In the genomic region with DNA sequence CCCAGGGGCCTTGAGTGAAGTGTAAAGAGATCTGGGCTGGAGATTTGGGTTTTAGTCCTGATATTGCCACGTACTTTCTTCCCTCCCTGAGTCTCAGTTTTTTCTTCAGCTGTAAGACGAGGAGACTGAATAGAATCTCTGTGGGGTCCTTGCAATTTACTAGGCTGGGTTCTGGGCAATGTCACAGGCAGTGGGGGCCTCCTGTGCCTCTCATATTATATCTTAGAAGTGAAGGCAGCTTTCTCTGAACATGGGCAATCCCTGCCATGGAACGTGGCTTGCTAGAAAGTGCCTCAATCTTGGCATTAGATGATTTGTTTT, we compare ENCODE assay signal across 10 cellular contexts.
DNase-seq lines count a peak whose midpoint lies in the region; ATAC-seq and TF ChIP-seq lines count a peak whose summit lies in the region.
"Had no signal": no experiment of that assay in that cellular context is flagged by ENCODE, and none has a peak within 500 bp of the region (broad histone marks: within the 10 kb centered on the region; RNA-seq: fewer than 3 reads in every experiment).

No MANE protein-coding gene starts in this region.

- peak overlapping the region; percentile 45 for H3K27ac ChIP-seq in GM23248
- peak overlapping the region; percentile 68 for H3K27ac ChIP-seq in SJSA1
- peak overlapping the region in 3 of 4 donors; percentile 65 to 75 (median 66) for H3K27ac ChIP-seq in gastroesophageal sphincter
- H3K27ac ChIP-seq: neutrophil had no signal

- H3K9me2 ChIP-seq in GM23248 (ENCODE audit: insufficient read depth): no peaks in the 10 kb centered on the region

- no peaks in the 10 kb centered on the region for H3K9me3 Mint-ChIP-seq in stimulated activated effector memory CD8-positive, alpha-beta T cell treated with anti-CD3 and anti-CD28 coated beads, Interleukin-12 subunit alpha, Interleukin-12 subunit beta, amount 100 ng/mL, for 72 hours
- H3K9me3 Mint-ChIP-seq: activated naive CD8-positive, alpha-beta T cell treated with anti-CD3 and anti-CD28 coated beads for 36 hours had no signal

- H3K4me1 ChIP-seq in GM23248 (ENCODE audit: insufficient read depth) (peaks cover 24% of the 10 kb centered on the region), SJSA1 (replicated peaks) (peaks cover 44% of the 10 kb centered on the region), gastroesophageal sphincter (peaks cover 0 to 27% (median 0%) of the 10 kb centered on the region in 3 donors)

- no peak for TF ChIP-seq POLR2A in gastroesophageal sphincter (IDR thresholded peaks at IDR 0.05)

- H3K4me2 ChIP-seq in GM23248 (ENCODE audit: unreplicated experiment): peak overlapping the region; percentile 57

- peak overlapping the region; percentile 80 for H3K27ac Mint-ChIP-seq in stimulated activated effector memory CD8-positive, alpha-beta T cell treated with anti-CD3 and anti-CD28 coated beads, Interleukin-12 subunit alpha, Interleukin-12 subunit beta, amount 100 ng/mL, for 72 hours
- H3K27ac Mint-ChIP-seq: activated naive CD8-positive, alpha-beta T cell treated with anti-CD3 and anti-CD28 coated beads for 36 hours had no signal

- peaks cover 52% of the 10 kb centered on the region for H3K4me1 Mint-ChIP-seq in stimulated activated effector memory CD8-positive, alpha-beta T cell treated with anti-CD3 and anti-CD28 coated beads, Interleukin-12 subunit alpha, Interleukin-12 subunit beta, amount 100 ng/mL, for 72 hours

- no peak for TF ChIP-seq EP300 in gastroesophageal sphincter (IDR thresholded peaks at IDR 0.05)

- 0 out of 2 replicates have a peak, but pooled peaks cover 6% of the 10 kb centered on the region for H3F3A ChIP-seq in GM23248 (ENCODE audit: insufficient read depth)

- peaks cover 8% of the 10 kb centered on the region for H3K36me3 Mint-ChIP-seq in stimulated activated effector memory CD8-positive, alpha-beta T cell treated with anti-CD3 and anti-CD28 coated beads, Interleukin-12 subunit alpha, Interleukin-12 subunit beta, amount 100 ng/mL, for 72 hours
- H3K36me3 Mint-ChIP-seq: activated naive CD8-positive, alpha-beta T cell treated with anti-CD3 and anti-CD28 coated beads for 36 hours had no signal

- peak overlapping the region; percentile 32 for H3K4me3 Mint-ChIP-seq in stimulated activated effector memory CD8-positive, alpha-beta T cell treated with anti-CD3 and anti-CD28 coated beads, Interleukin-12 subunit alpha, Interleukin-12 subunit beta, amount 100 ng/mL, for 72 hours
- H3K4me3 Mint-ChIP-seq: activated naive CD8-positive, alpha-beta T cell treated with anti-CD3 and anti-CD28 coated beads for 36 hours had no signal

- ATAC-seq in gastroesophageal sphincter (no peak), GM21367 (IDR thresholded peaks at IDR 0.05; ENCODE audit: unreplicated experiment) (no peak), GM21825 (IDR thresholded peaks at IDR 0.05; ENCODE audit: unreplicated experiment) (no peak)
- no peak for ATAC-seq in stimulated activated effector memory CD8-positive, alpha-beta T cell treated with anti-CD3 and anti-CD28 coated beads, Interleukin-12 subunit alpha, Interleukin-12 subunit beta, amount 100 ng/mL, for 72 hours

- peak overlapping the region; percentile 39 for H3K9ac ChIP-seq in GM23248

- 21 to 32% methylated on average over 3 of the region's 3 CpGs for WGBS in GM23248 (ENCODE audit: low coverage in 1 of 2, low lambda C conversion rate in 2 of 2, missing lambda C conversion rate in 2 of 2), 2 experiments
- 33 to 35% methylated on average over 2 to 3 of the region's 3 CpGs for WGBS in gastroesophageal sphincter (ENCODE audit: low coverage in 1 of 2), 2 donors

- H3K4me3 ChIP-seq in GM23248: peak overlapping the region; percentile 45
- no peak overlapping the region for H3K4me3 ChIP-seq in SJSA1
- H3K4me3 ChIP-seq in gastroesophageal sphincter: no peak overlapping the region

- H3K36me3 ChIP-seq in GM23248 (ENCODE audit: low read depth): no peaks in the 10 kb centered on the region
- H3K36me3 ChIP-seq in SJSA1: no peaks in the 10 kb centered on the region
- H3K36me3 ChIP-seq in gastroesophageal sphincter: no peaks in the 10 kb centered on the region
- H3K36me3 ChIP-seq: neutrophil had no signal

- no peaks in the 10 kb centered on the region for H3K27me3 ChIP-seq in GM23248 (replicated peaks; ENCODE audit: insufficient read depth)
- no peaks in the 10 kb centered on the region for H3K27me3 ChIP-seq in SJSA1 (replicated peaks)
- H3K27me3 ChIP-seq in gastroesophageal sphincter: no peaks in the 10 kb centered on the region
- H3K27me3 ChIP-seq: neutrophil had no signal

- peak overlapping the region; percentile 75 for H2AFZ ChIP-seq in GM23248

- no peak for TF ChIP-seq CTCF in gastroesophageal sphincter (IDR thresholded peaks at IDR 0.05)

- DNase-seq in GM23248: peak; percentile 12
- no peak for DNase-seq in SJSA1 (ENCODE audit: low read depth in 1 of 2, low spot score in 2 of 2)
- no peak for DNase-seq in stimulated activated effector memory CD8-positive, alpha-beta T cell treated with anti-CD3 and anti-CD28 coated beads, Interleukin-12 subunit alpha, Interleukin-12 subunit beta, amount 100 ng/mL, for 72 hours (ENCODE audit: low spot score in 2 of 2)
- DNase-seq in DMS153 (lab: John Stamatoyannopoulos, UW): no peak
- no peak for DNase-seq in mesenteric fat pad (ENCODE audit: low spot score)
- DNase-seq: activated naive CD8-positive, alpha-beta T cell treated with anti-CD3 and anti-CD28 coated beads for 36 hours had no signal

- in situ Hi-C loops in GM23248 (cut with MboI): no loop called here

- H3K9me3 ChIP-seq in GM23248 (ENCODE audit: low read depth): no peaks in the 10 kb centered on the region
- H3K9me3 ChIP-seq in SJSA1 (replicated peaks): no peaks in the 10 kb centered on the region
- no peaks in the 10 kb centered on the region for H3K9me3 ChIP-seq in gastroesophageal sphincter
- H3K9me3 ChIP-seq: neutrophil had no signal

- H4K20me1 ChIP-seq in GM23248 (ENCODE audit: insufficient read depth): no peaks in the 10 kb centered on the region

- no peaks in the 10 kb centered on the region for H3K79me2 ChIP-seq in GM23248 (ENCODE audit: insufficient read depth)
